ENCODE assay signal across 25 cellular contexts in the genomic region with DNA sequence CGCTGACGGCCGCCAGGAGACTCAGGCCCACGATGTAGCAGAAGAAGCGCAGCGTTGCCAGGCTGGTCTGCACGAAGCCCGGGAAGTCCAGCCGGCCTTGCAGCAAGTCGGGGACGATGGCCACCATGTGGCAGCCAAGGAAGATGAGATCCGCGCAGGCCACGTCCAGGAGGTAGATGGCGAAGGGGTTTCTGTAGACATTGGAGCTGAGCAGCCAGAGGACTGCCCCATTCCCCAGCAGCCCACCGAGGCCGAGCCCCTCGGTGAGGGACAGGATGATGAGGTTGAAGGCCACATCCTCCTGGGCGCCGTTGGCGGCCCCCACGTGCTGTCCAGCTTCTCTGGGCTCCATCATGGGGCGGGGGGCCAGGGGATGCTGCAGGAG. TPM values are rescaled to one million over a fixed set of nuclear protein-coding genes. Genes with fewer than 3 reads are reported as not detected.
DNase-seq lines count a peak whose midpoint lies in the region; ATAC-seq and TF ChIP-seq lines count a peak whose summit lies in the region.
"Had no signal": no experiment of that assay in that cellular context is flagged by ENCODE, and none has a peak within 500 bp of the region (broad histone marks: within the 10 kb centered on the region; RNA-seq: fewer than 3 reads in every experiment).

No MANE protein-coding gene starts in this region.

- intact Hi-C loops in Right ventricle myocardium superior (cut with DNase I): no loop called here
- intact Hi-C loops in Right ventricle myocardium inferior (cut with DNase I): no loop called here
- intact Hi-C loops in mucosa of descending colon (cut with DNase I, micrococcal nuclease): no loop called here

- peak overlapping the region; percentile 17 for H4K8ac ChIP-seq in neuronal stem cell (ENCODE audit: low read depth, low read length)

- H3K4me2 ChIP-seq in neuronal stem cell (ENCODE audit: insufficient read depth, low read length, poor library complexity, severe bottlenecking): no peak overlapping the region
- H3K4me2 ChIP-seq: A549 had no signal

- ATAC-seq in Right ventricle myocardium superior (ENCODE audit: poor library complexity): no peak
- ATAC-seq in Right ventricle myocardium inferior: no peak
- no peak for ATAC-seq in activated CD8-positive, alpha-beta T cell treated with anti-CD3 and anti-CD28 coated beads, Interleukin-2, amount 10 ng/mL, durations not matched to agents 7 days and 5 days
- ATAC-seq in mucosa of descending colon: no peak
- ATAC-seq: A549, GM12878, HCT116, K562 had no signal

- no peaks in the 10 kb centered on the region for H3K9me3 Mint-ChIP-seq in type B pancreatic cell
- no peaks in the 10 kb centered on the region for H3K9me3 Mint-ChIP-seq in activated CD8-positive, alpha-beta T cell treated with anti-CD3 and anti-CD28 coated beads, Interleukin-2, amount 10 ng/mL, durations not matched to agents 7 days and 5 days (ENCODE audit: insufficient read depth)
- H3K9me3 Mint-ChIP-seq: CD4-positive, alpha-beta memory T cell; HFFc6 had no signal

- no peak overlapping the region for H3K4me3 Mint-ChIP-seq in type B pancreatic cell
- H3K4me3 Mint-ChIP-seq in activated CD8-positive, alpha-beta T cell treated with anti-CD3 and anti-CD28 coated beads, Interleukin-2, amount 10 ng/mL, durations not matched to agents 7 days and 5 days: no peak overlapping the region
- H3K4me3 Mint-ChIP-seq: CD4-positive, alpha-beta memory T cell; HFFc6 had no signal

- H3K4me3 ChIP-seq in HL-60 (replicated peaks; ENCODE audit: insufficient read depth, low read length): peak overlapping the region; percentile 19; the same call in 1 of the 2 replicates
- H3K4me3 ChIP-seq in neuronal stem cell (ENCODE audit: low read length in 2 of 2): no peak overlapping the region
- H3K4me3 ChIP-seq in mucosa of descending colon: no peak overlapping the region
- H3K4me3 ChIP-seq: A549, BLaER1, GM12878, GM23248, K562 had no signal

- peaks cover 21% of the 10 kb centered on the region for H3K27me3 Mint-ChIP-seq in type B pancreatic cell
- peaks cover 3% of the 10 kb centered on the region for H3K27me3 Mint-ChIP-seq in activated CD8-positive, alpha-beta T cell treated with anti-CD3 and anti-CD28 coated beads, Interleukin-2, amount 10 ng/mL, durations not matched to agents 7 days and 5 days (ENCODE audit: low read depth)

- H4K91ac ChIP-seq in neuronal stem cell (ENCODE audit: low read depth, low read length, poor library complexity): no peak overlapping the region

- H3K36me3 ChIP-seq in neuronal stem cell (replicated peaks in 1 of 2; ENCODE audit: control insufficient read depth in 2 of 2, insufficient read depth in 2 of 2, low read length in 2 of 2) (no peaks in the 10 kb centered on the region), mucosa of descending colon (ENCODE audit: low read depth) (no peaks in the 10 kb centered on the region)
- H3K36me3 ChIP-seq: BLaER1 had no signal

- H3K9ac ChIP-seq in neuronal stem cell (ENCODE audit: low read depth, low read length, poor library complexity): no peak overlapping the region
- H3K9ac ChIP-seq: BLaER1, GM23248 had no signal

- H3K79me1 ChIP-seq in neuronal stem cell (ENCODE audit: low read depth, low read length): no peaks in the 10 kb centered on the region

- H2AFZ ChIP-seq in neuronal stem cell (ENCODE audit: low read length): no peak overlapping the region
- H2AFZ ChIP-seq: GM23248 had no signal

- no peaks in the 10 kb centered on the region for H3K36me3 Mint-ChIP-seq in type B pancreatic cell
- no peaks in the 10 kb centered on the region for H3K36me3 Mint-ChIP-seq in activated CD8-positive, alpha-beta T cell treated with anti-CD3 and anti-CD28 coated beads, Interleukin-2, amount 10 ng/mL, durations not matched to agents 7 days and 5 days (ENCODE audit: low read depth)
- H3K36me3 Mint-ChIP-seq: CD14-positive monocyte; CD4-positive, alpha-beta memory T cell had no signal

- CTCF ChIA-PET in activated CD8-positive, alpha-beta T cell treated with anti-CD3 and anti-CD28 coated beads, Interleukin-2, amount 10 ng/mL, durations not matched to agents 7 days and 5 days (lab: Charles Lee): no interaction called here

- peak overlapping the region; percentile 83 for H3K18ac ChIP-seq in neuronal stem cell (ENCODE audit: low read length)

- peak overlapping the region; percentile 55 for H3K23ac ChIP-seq in neuronal stem cell (ENCODE audit: low read depth, low read length, poor library complexity)

- H3K27ac Mint-ChIP-seq in type B pancreatic cell: no peak overlapping the region
- no peak overlapping the region for H3K27ac Mint-ChIP-seq in activated CD8-positive, alpha-beta T cell treated with anti-CD3 and anti-CD28 coated beads, Interleukin-2, amount 10 ng/mL, durations not matched to agents 7 days and 5 days
- H3K27ac Mint-ChIP-seq: CD14-positive monocyte; CD4-positive, alpha-beta memory T cell; HFFc6 had no signal

- H3K4ac ChIP-seq in neuronal stem cell (ENCODE audit: low read length): peak overlapping the region; percentile 37

- POLR2A ChIA-PET in activated CD8-positive, alpha-beta T cell treated with anti-CD3 and anti-CD28 coated beads, Interleukin-2, amount 10 ng/mL, durations not matched to agents 7 days and 5 days (lab: Charles Lee): no interaction called here

- peak; percentile 40 for DNase-seq in Right ventricle myocardium superior
- no peak for DNase-seq in Right ventricle myocardium inferior (ENCODE audit: missing footprints)
- no peak for DNase-seq in HL-60 (ENCODE audit: low read depth in 1 of 2, low spot score in 1 of 2)
- DNase-seq in neuronal stem cell (ENCODE audit: low spot score): no peak
- DNase-seq in type B pancreatic cell (ENCODE audit: extremely low spot score, unreplicated experiment): peak; percentile 65
- DNase-seq in activated CD8-positive, alpha-beta T cell treated with anti-CD3 and anti-CD28 coated beads, Interleukin-2, amount 10 ng/mL, durations not matched to agents 7 days and 5 days: no peak
- DNase-seq in NCI-H69 (lab: John Stamatoyannopoulos, UW): no peak
- DNase-seq in mucosa of descending colon: no peak
- DNase-seq: Calu3; CD4-positive, alpha-beta memory T cell; DMS 273 treated with DMSO at 0.1 percent for 48 hours; DMS53; DND-41; EL; GM23248; HFFc6; IMR-90 had no signal

- no peak overlapping the region for H2BK120ac ChIP-seq in neuronal stem cell (ENCODE audit: low read depth, low read length)

- H2BK12ac ChIP-seq in neuronal stem cell (ENCODE audit: low read length): peak overlapping the region; percentile 73

- H3K4me1 ChIP-seq in neuronal stem cell (ENCODE audit: control insufficient read depth in 2 of 2, insufficient read depth in 1 of 2, low read depth in 1 of 2, low read length in 2 of 2) (peaks cover 12 to 15% of the 10 kb centered on the region in 2 donors), mucosa of descending colon (ENCODE audit: low read depth) (no peaks in the 10 kb centered on the region)
- H3K4me1 ChIP-seq: A549 had no signal

- H3K27me3 ChIP-seq in HL-60 (ENCODE audit: insufficient read depth, poor library complexity, severe bottlenecking) (peaks cover 5% of the 10 kb centered on the region), neuronal stem cell (ENCODE audit: control insufficient read depth in 3 of 3, insufficient read depth in 3 of 3, low read depth in 1 of 3, low read length in 3 of 3) (no peaks in the 10 kb centered on the region)
- H3K27me3 ChIP-seq: BLaER1 had no signal

- H2BK15ac ChIP-seq in neuronal stem cell (ENCODE audit: low read length): peak overlapping the region; percentile 89

- TF ChIP-seq CTCF in HL-60 (IDR thresholded peaks at IDR 0.05; ENCODE audit: insufficient read depth, low read length) (no peak), type B pancreatic cell (conservative IDR thresholded peaks at IDR 0.05) (no peak), mucosa of descending colon (IDR thresholded peaks at IDR 0.05) (no peak)

- H3K4me1 Mint-ChIP-seq in type B pancreatic cell (ENCODE audit: unreplicated experiment): peaks cover 6% of the 10 kb centered on the region
- peaks cover under 1% of the 10 kb centered on the region for H3K4me1 Mint-ChIP-seq in activated CD8-positive, alpha-beta T cell treated with anti-CD3 and anti-CD28 coated beads, Interleukin-2, amount 10 ng/mL, durations not matched to agents 7 days and 5 days (ENCODE audit: low read depth)

- no peaks in the 10 kb centered on the region for H3K9me3 ChIP-seq in neuronal stem cell (replicated peaks in 1 of 2; ENCODE audit: control insufficient read depth in 2 of 2, insufficient read depth in 1 of 2, low read depth in 1 of 2, low read length in 2 of 2)
- H3K9me3 ChIP-seq in mucosa of descending colon: no peaks in the 10 kb centered on the region
- H3K9me3 ChIP-seq: A549, BLaER1 had no signal

- WGBS in neuronal stem cell (ENCODE audit: extremely low coverage in 2 of 2, insufficient read length in 2 of 2, insufficient replicate concordance in 1 of 2), 2 donors: no CpG with 5 or more reads among the region's 23 CpGs

- peak overlapping the region; percentile 53 for H2AK5ac ChIP-seq in neuronal stem cell (ENCODE audit: low read depth, low read length)

- peak overlapping the region; percentile 42 for H3K27ac ChIP-seq in HL-60 (replicated peaks)
- H3K27ac ChIP-seq in neuronal stem cell (replicated peaks; ENCODE audit: low read length): no peak overlapping the region
- H3K27ac ChIP-seq: A549, BLaER1, GM23248 had no signal

- no peak overlapping the region for H2BK5ac ChIP-seq in neuronal stem cell (ENCODE audit: low read length)

- H3K14ac ChIP-seq in neuronal stem cell (ENCODE audit: low read length): peak overlapping the region; percentile 56

RNA-seq across cellular contexts. Expression of a gene that starts 3.8 kb away (rescaled TPM):
- total RNA-seq in Right ventricle myocardium superior: 0.16 TPM
- not detected for total RNA-seq in Right ventricle myocardium inferior
- polyA plus RNA-seq in neuronal stem cell (2013, experiment 1 of 2): not detected
- polyA plus RNA-seq in neuronal stem cell (2013, experiment 2 of 2): not detected
- total RNA-seq in type B pancreatic cell (ENCODE audit: low replicate concordance): not detected in 2 replicates
- not detected for total RNA-seq in activated CD8-positive, alpha-beta T cell treated with anti-CD3 and anti-CD28 coated beads, Interleukin-2, amount 10 ng/mL, durations not matched to agents 7 days and 5 days
- 1 to 10 TPM in 1 of 3 donors, not detected in 2; 1.2 TPM for total RNA-seq in mucosa of descending colon
- total RNA-seq: Calu3; CD4-positive, alpha-beta memory T cell; G401; GM23248; H7; HFFc6; IMR-90; K562 had no signal
- polyA plus RNA-seq: A549; CD14-positive monocyte; CD4-positive, alpha-beta memory T cell; GM12878; GM23248; IMR-90; K562 had no signal

RNA-seq across cellular contexts. Expression of a gene that starts 9.8 kb away (rescaled TPM):
- total RNA-seq in Right ventricle myocardium superior (not detected), Right ventricle myocardium inferior (not detected), type B pancreatic cell (ENCODE audit: low replicate concordance) (not detected in 2 replicates), mucosa of descending colon (not detected)
- not detected for polyA plus RNA-seq in neuronal stem cell (2013, experiment 1 of 2)
- polyA plus RNA-seq in neuronal stem cell (2013, experiment 2 of 2): not detected
- not detected for total RNA-seq in activated CD8-positive, alpha-beta T cell treated with anti-CD3 and anti-CD28 coated beads, Interleukin-2, amount 10 ng/mL, durations not matched to agents 7 days and 5 days
- total RNA-seq: Calu3; CD4-positive, alpha-beta memory T cell; G401; GM12878; GM23248; H7; HFFc6; IMR-90; K562 had no signal
- polyA plus RNA-seq: A549; CD14-positive monocyte; CD4-positive, alpha-beta memory T cell; GM12878; GM23248; IMR-90; K562 had no signal

Comparison
In these comparisons a context has a peak if more than half of its experiments do, and no peak if none do; other contexts are left out.
1. DNase-seq: peak in Right ventricle myocardium superior (single experiment) and type B pancreatic cell (single experiment); none in Right ventricle myocardium inferior (single experiment), HL-60 (0 of 2), neuronal stem cell (single experiment), activated CD8-positive, alpha-beta T cell treated with anti-CD3 and anti-CD28 coated beads, Interleukin-2, amount 10 ng/mL, durations not matched to agents 7 days and 5 days (single experiment), NCI-H69 (single experiment) and mucosa of descending colon (0 of 3).